1 cellular context compared by ENCODE assay signal in the genomic region with DNA sequence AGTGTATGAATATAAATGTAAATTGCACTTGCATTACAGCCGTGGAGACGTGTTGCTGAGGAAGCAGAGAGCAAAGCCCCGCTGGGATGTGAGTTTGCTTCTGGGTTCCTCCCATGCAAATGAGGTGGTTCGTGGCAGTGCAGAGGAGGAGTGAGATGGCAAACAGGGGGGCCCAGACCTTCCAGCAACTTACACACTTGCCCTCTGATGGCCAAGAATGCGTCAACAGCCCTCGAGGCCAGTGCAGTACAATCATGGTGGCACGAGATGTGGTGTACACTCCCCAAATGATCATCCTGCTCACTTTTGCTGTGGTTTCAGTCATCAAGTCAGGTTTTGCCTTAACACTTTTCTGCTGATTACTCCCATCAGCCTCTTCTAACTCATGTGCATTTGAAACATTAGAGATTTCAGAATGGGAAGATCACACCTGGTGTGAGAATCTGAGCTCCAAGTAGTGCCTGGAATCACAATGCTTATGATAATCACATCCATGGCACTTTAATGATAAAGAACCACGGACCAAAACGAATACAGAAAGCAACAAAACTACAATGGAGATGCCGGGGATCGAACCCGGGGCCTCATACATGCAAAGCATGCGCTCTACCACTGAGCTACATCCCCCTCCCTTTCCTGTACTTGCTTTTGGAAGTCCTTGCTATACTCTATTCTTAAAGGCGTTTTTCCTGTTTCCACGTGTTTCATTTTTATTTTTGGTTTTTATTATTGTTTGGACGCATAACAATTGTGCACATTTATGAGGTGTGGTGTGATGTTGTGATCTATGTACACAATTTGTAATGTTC.
TF ChIP-seq lines count a peak whose summit lies in the region.

No MANE protein-coding gene starts in this region.

TF ChIP-seq in K562, 482 proteins besides CTCF, POLR2A, EP300 and RAD21 (continued from another document and continues in another):
- TF ChIP-seq ZNF717 (CRISPR knock-in tag; IDR thresholded peaks at IDR 0.05) (no peak), FOXA3 (CRISPR knock-in tag; conservative IDR thresholded peaks at IDR 0.05 in 1 of 2, IDR thresholded peaks at IDR 0.05 in 1 of 2) (no peak), EP400 (IDR thresholded peaks at IDR 0.05) (no peak), KDM5B (IDR thresholded peaks at IDR 0.05; ENCODE audit: insufficient replicate concordance, low read depth, low read length) (no peak), ZNF707 (CRISPR knock-in tag; conservative IDR thresholded peaks at IDR 0.05) (no peak), PHB2 (IDR thresholded peaks at IDR 0.05; ENCODE audit: low read depth) (no peak), MEIS2 (IDR thresholded peaks at IDR 0.05; ENCODE audit: partially characterized antibody) (no peak), SP1 (CRISPR knock-in tag; IDR thresholded peaks at IDR 0.05) (peak; percentile 80), XRCC3 (IDR thresholded peaks at IDR 0.05) (no peak), NEUROD1 (IDR thresholded peaks at IDR 0.05; ENCODE audit: borderline replicate concordance, low read depth, low read length, partially characterized antibody) (no peak), PTTG1 (tag; IDR thresholded peaks at IDR 0.05; ENCODE audit: low read depth) (no peak), ZNF445 (CRISPR knock-in tag; IDR thresholded peaks at IDR 0.05; ENCODE audit: low read depth) (no peak), EZH2 (IDR thresholded peaks at IDR 0.05; ENCODE audit: borderline replicate concordance, low read depth, low read length) (no peak), BRD4 (IDR thresholded peaks at IDR 0.05) (peak; percentile 98), NR4A1 (CRISPR knock-in tag; IDR thresholded peaks at IDR 0.05) (no peak), NR4A1 (tag; IDR thresholded peaks at IDR 0.05) (peak; percentile 53; the same call in 1 of the 2 replicates), KLF1 (tag; IDR thresholded peaks at IDR 0.05) (no peak), SMARCA5 (IDR thresholded peaks at IDR 0.05) (no peak; the same call in 1 of the 2 replicates), ZFP30 (CRISPR knock-in tag; IDR thresholded peaks at IDR 0.05; ENCODE audit: borderline replicate concordance) (no peak), MIER1 (IDR thresholded peaks at IDR 0.05; ENCODE audit: low read depth) (no peak), SUPT5H (IDR thresholded peaks at IDR 0.05) (no peak), ZNF830 (CRISPR knock-in tag; IDR thresholded peaks at IDR 0.05) (no peak), TRIM24 (IDR thresholded peaks at IDR 0.05) (peak in 1 of 2 experiments; percentile 63; a peak in 1 of 4 replicates), ZBTB12 (CRISPR knock-in tag; IDR thresholded peaks at IDR 0.05) (no peak), ZNF121 (CRISPR knock-in tag; conservative IDR thresholded peaks at IDR 0.05) (no peak), MEF2A (IDR thresholded peaks at IDR 0.05; ENCODE audit: control insufficient read depth, low read depth, low read length) (no peak), RBBP5 (IDR thresholded peaks at IDR 0.05; ENCODE audit: borderline replicate concordance, insufficient read depth, low read length, poor library complexity, severe bottlenecking) (no peak), SMARCC2 (IDR thresholded peaks at IDR 0.05; ENCODE audit: low read depth) (no peak), CTCFL (IDR thresholded peaks at IDR 0.05; ENCODE audit: borderline replicate concordance, insufficient read depth, low read depth, low read length, poor library complexity, severe bottlenecking) (no peak), ARID3B (CRISPR knock-in tag; IDR thresholded peaks at IDR 0.05; ENCODE audit: borderline replicate concordance) (no peak), PPARD (CRISPR knock-in tag; IDR thresholded peaks at IDR 0.05) (no peak), NFRKB (IDR thresholded peaks at IDR 0.05; ENCODE audit: low read depth) (no peak), NUFIP1 (IDR thresholded peaks at IDR 0.05; ENCODE audit: partially characterized antibody) (no peak), BACH1 (tag; IDR thresholded peaks at IDR 0.05) (no peak), SNAPC5 (CRISPR knock-in tag; IDR thresholded peaks at IDR 0.05) (no peak), NCOA6 (IDR thresholded peaks at IDR 0.05) (no peak), GMEB1 (CRISPR knock-in tag; IDR thresholded peaks at IDR 0.05) (no peak), FOXA1 (IDR thresholded peaks at IDR 0.05; ENCODE audit: borderline replicate concordance) (no peak), ZNF584 (CRISPR knock-in tag; IDR thresholded peaks at IDR 0.05; ENCODE audit: low read depth) (no peak)
- TF ChIP-seq, protein P1, sequence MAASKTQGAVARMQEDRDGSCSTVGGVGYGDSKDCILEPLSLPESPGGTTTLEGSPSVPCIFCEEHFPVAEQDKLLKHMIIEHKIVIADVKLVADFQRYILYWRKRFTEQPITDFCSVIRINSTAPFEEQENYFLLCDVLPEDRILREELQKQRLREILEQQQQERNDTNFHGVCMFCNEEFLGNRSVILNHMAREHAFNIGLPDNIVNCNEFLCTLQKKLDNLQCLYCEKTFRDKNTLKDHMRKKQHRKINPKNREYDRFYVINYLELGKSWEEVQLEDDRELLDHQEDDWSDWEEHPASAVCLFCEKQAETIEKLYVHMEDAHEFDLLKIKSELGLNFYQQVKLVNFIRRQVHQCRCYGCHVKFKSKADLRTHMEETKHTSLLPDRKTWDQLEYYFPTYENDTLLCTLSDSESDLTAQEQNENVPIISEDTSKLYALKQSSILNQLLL (CRISPR knock-in tag; IDR thresholded peaks at IDR 0.05; ENCODE audit: borderline replicate concordance) = no peak
- TF ChIP-seq, protein P2, sequence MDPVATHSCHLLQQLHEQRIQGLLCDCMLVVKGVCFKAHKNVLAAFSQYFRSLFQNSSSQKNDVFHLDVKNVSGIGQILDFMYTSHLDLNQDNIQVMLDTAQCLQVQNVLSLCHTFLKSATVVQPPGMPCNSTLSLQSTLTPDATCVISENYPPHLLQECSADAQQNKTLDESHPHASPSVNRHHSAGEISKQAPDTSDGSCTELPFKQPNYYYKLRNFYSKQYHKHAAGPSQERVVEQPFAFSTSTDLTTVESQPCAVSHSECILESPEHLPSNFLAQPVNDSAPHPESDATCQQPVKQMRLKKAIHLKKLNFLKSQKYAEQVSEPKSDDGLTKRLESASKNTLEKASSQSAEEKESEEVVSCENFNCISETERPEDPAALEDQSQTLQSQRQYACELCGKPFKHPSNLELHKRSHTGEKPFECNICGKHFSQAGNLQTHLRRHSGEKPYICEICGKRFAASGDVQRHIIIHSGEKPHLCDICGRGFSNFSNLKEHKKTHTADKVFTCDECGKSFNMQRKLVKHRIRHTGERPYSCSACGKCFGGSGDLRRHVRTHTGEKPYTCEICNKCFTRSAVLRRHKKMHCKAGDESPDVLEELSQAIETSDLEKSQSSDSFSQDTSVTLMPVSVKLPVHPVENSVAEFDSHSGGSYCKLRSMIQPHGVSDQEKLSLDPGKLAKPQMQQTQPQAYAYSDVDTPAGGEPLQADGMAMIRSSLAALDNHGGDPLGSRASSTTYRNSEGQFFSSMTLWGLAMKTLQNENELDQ (CRISPR knock-in tag; IDR thresholded peaks at IDR 0.05; ENCODE audit: borderline replicate concordance) = no peak
- TF ChIP-seq, protein P3, sequence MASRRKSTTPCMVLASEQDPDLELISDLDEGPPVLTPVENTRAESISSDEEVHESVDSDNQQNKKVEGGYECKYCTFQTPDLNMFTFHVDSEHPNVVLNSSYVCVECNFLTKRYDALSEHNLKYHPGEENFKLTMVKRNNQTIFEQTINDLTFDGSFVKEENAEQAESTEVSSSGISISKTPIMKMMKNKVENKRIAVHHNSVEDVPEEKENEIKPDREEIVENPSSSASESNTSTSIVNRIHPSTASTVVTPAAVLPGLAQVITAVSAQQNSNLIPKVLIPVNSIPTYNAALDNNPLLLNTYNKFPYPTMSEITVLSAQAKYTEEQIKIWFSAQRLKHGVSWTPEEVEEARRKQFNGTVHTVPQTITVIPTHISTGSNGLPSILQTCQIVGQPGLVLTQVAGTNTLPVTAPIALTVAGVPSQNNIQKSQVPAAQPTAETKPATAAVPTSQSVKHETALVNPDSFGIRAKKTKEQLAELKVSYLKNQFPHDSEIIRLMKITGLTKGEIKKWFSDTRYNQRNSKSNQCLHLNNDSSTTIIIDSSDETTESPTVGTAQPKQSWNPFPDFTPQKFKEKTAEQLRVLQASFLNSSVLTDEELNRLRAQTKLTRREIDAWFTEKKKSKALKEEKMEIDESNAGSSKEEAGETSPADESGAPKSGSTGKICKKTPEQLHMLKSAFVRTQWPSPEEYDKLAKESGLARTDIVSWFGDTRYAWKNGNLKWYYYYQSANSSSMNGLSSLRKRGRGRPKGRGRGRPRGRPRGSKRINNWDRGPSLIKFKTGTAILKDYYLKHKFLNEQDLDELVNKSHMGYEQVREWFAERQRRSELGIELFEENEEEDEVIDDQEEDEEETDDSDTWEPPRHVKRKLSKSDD (conservative IDR thresholded peaks at IDR 0.05; ENCODE audit: low read length) = no peak
- TF ChIP-seq, protein P4, sequence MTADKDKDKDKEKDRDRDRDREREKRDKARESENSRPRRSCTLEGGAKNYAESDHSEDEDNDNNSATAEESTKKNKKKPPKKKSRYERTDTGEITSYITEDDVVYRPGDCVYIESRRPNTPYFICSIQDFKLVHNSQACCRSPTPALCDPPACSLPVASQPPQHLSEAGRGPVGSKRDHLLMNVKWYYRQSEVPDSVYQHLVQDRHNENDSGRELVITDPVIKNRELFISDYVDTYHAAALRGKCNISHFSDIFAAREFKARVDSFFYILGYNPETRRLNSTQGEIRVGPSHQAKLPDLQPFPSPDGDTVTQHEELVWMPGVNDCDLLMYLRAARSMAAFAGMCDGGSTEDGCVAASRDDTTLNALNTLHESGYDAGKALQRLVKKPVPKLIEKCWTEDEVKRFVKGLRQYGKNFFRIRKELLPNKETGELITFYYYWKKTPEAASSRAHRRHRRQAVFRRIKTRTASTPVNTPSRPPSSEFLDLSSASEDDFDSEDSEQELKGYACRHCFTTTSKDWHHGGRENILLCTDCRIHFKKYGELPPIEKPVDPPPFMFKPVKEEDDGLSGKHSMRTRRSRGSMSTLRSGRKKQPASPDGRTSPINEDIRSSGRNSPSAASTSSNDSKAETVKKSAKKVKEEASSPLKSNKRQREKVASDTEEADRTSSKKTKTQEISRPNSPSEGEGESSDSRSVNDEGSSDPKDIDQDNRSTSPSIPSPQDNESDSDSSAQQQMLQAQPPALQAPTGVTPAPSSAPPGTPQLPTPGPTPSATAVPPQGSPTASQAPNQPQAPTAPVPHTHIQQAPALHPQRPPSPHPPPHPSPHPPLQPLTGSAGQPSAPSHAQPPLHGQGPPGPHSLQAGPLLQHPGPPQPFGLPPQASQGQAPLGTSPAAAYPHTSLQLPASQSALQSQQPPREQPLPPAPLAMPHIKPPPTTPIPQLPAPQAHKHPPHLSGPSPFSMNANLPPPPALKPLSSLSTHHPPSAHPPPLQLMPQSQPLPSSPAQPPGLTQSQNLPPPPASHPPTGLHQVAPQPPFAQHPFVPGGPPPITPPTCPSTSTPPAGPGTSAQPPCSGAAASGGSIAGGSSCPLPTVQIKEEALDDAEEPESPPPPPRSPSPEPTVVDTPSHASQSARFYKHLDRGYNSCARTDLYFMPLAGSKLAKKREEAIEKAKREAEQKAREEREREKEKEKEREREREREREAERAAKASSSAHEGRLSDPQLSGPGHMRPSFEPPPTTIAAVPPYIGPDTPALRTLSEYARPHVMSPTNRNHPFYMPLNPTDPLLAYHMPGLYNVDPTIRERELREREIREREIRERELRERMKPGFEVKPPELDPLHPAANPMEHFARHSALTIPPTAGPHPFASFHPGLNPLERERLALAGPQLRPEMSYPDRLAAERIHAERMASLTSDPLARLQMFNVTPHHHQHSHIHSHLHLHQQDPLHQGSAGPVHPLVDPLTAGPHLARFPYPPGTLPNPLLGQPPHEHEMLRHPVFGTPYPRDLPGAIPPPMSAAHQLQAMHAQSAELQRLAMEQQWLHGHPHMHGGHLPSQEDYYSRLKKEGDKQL (CRISPR knock-in tag; IDR thresholded peaks at IDR 0.05; ENCODE audit: borderline replicate concordance) = no peak
